16 cellular contexts compared by ENCODE assay signal in the genomic region with DNA sequence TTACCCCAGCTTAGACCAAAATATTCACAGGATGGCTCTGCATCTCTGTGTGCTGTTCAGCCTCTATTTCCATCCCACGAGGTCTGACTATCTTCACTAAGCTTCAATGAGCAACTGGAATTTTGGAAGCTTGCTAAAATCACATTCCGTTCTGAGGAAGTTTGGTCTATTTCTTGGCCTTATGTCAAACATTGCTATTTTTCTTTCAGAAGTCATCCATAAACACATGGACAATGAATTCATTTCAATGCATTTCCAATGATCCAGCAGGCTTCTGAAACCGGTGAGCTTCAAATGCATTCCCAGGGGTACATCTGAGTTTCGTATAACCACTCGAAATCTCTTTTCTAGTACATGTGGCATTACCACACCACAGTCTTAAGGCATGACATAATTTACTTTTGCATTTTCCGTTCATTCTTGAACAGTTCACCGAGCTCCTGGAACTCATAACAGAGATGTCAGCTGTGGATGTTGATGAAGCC.
DNase-seq lines count a peak whose midpoint lies in the region; ATAC-seq and TF ChIP-seq lines count a peak whose summit lies in the region.
"Had no signal": no experiment of that assay in that cellular context is flagged by ENCODE, and none has a peak within 500 bp of the region (broad histone marks: within the 10 kb centered on the region; RNA-seq: fewer than 3 reads in every experiment).

No MANE protein-coding gene starts in this region.

- BruUV-seq in OCI-LY7 (replicated peaks; lab: Mats Ljungman, UMichigan) (no TSS peak), mammary epithelial cell (replicated peaks; lab: Mats Ljungman, UMichigan) (no TSS peak)

- H2AFZ ChIP-seq in OCI-LY7 (ENCODE audit: low read length) (peak overlapping the region; percentile 10; the same call in 1 of the 2 replicates), mammary epithelial cell (ENCODE audit: low read depth, low read length) (no peak overlapping the region)
- H2AFZ ChIP-seq: PC-9 had no signal

- DNase-seq in OCI-LY7 (ENCODE audit: low spot score) (no peak), fibroblast of peridontal ligament (ENCODE audit: extremely low read depth) (peak; percentile 80), mucosa of gallbladder (ENCODE audit: low spot score) (peak; percentile 28), upper lobe of right lung (no peak), SW 1271 (lab: John Stamatoyannopoulos, UW) (no peak), mammary epithelial cell (no peak)
- no peak for DNase-seq in activated naive CD8-positive, alpha-beta T cell treated with anti-CD3 and anti-CD28 coated beads for 36 hours
- DNase-seq: CD4-positive, alpha-beta memory T cell; NCI-H1417; NCI-H510A treated with DMSO at 0.1 percent for 48 hours; nucleus accumbens; PC-9 had no signal

- H3K27me3 Mint-ChIP-seq in activated naive CD8-positive, alpha-beta T cell treated with anti-CD3 and anti-CD28 coated beads for 36 hours = peaks cover 9% of the 10 kb centered on the region

- intact Hi-C loops in OCI-LY7 (cut with micrococcal nuclease; ENCODE audit: unreplicated experiment) = no loop called here
- intact Hi-C loops in upper lobe of right lung (cut with DNase I) = no loop called here
- intact Hi-C loops in mammary epithelial cell (cut with micrococcal nuclease) = no loop called here

- 53% methylated on average over 7 of the region's 7 CpGs for WGBS in mammary epithelial cell (ENCODE audit: low coverage, missing lambda C conversion rate)

- no peak overlapping the region for H3K4me3 Mint-ChIP-seq in activated naive CD8-positive, alpha-beta T cell treated with anti-CD3 and anti-CD28 coated beads for 36 hours
- H3K4me3 Mint-ChIP-seq: CD4-positive, alpha-beta memory T cell had no signal

- H4K20me1 ChIP-seq in OCI-LY7 (ENCODE audit: insufficient read depth, low read length) = no peaks in the 10 kb centered on the region
- H4K20me1 ChIP-seq in mammary epithelial cell (ENCODE audit: insufficient read depth, low read length) = no peaks in the 10 kb centered on the region

- H3K4me1 Mint-ChIP-seq in activated naive CD8-positive, alpha-beta T cell treated with anti-CD3 and anti-CD28 coated beads for 36 hours = no peaks in the 10 kb centered on the region
- H3K4me1 Mint-ChIP-seq: CD4-positive, alpha-beta memory T cell had no signal

- POLR2A ChIA-PET in OCI-LY7 (lab: Charles Lee) = interaction anchor here (0.6 to 1.4 kb wide), 5 partner anchors 10 to 696 kb away, joined by 3 to 5 read pairs (median 3); no protein-coding TSS in a partner anchor

- no peaks in the 10 kb centered on the region for H3K9me2 ChIP-seq in OCI-LY7 (ENCODE audit: insufficient read depth, low read length)

- dilution Hi-C loops in mammary epithelial cell (cut with HindIII; ENCODE audit: low sequenced_read_pairs) = no loop called here

- CTCF ChIA-PET in OCI-LY7 (lab: Charles Lee; ENCODE audit: unreplicated experiment) (no interaction called here), mammary epithelial cell (lab: Charles Lee; ENCODE audit: low non-redundant PET) (no interaction called here)

- ATAC-seq in upper lobe of right lung = no peak
- ATAC-seq: activated naive CD4-positive, alpha-beta T cell treated with anti-CD3 and anti-CD28 coated beads, Interleukin-2, amount 50 U/mL, for 72 hours; HCT116; K562 had no signal

- H3K4me3 ChIP-seq in OCI-LY7 (ENCODE audit: low read depth, low read length, poor library complexity, severe bottlenecking) (no peak overlapping the region), upper lobe of right lung (no peak overlapping the region), mammary epithelial cell (replicated peaks in 1 of 3; ENCODE audit: insufficient read depth in 1 of 3, low read depth in 2 of 3, low read length in 3 of 3) (no peak overlapping the region)
- H3K4me3 ChIP-seq: K562, PC-9, thoracic aorta had no signal

- no peak overlapping the region for H3K9ac ChIP-seq in mammary epithelial cell (ENCODE audit: insufficient read depth, low read length)

- no peaks in the 10 kb centered on the region for H3K79me2 ChIP-seq in OCI-LY7 (ENCODE audit: insufficient read depth, low read depth, low read length)
- H3K79me2 ChIP-seq in mammary epithelial cell (ENCODE audit: insufficient read depth, low read length) = no peaks in the 10 kb centered on the region

- no peaks in the 10 kb centered on the region for H3K36me3 Mint-ChIP-seq in activated naive CD8-positive, alpha-beta T cell treated with anti-CD3 and anti-CD28 coated beads for 36 hours
- H3K36me3 Mint-ChIP-seq: activated naive CD4-positive, alpha-beta T cell treated with anti-CD3 and anti-CD28 coated beads, Interleukin-2, amount 50 U/mL, for 72 hours; CD4-positive, alpha-beta memory T cell had no signal

- H3K27ac Mint-ChIP-seq in activated naive CD8-positive, alpha-beta T cell treated with anti-CD3 and anti-CD28 coated beads for 36 hours = no peak overlapping the region
- H3K27ac Mint-ChIP-seq: activated naive CD4-positive, alpha-beta T cell treated with anti-CD3 and anti-CD28 coated beads, Interleukin-2, amount 50 U/mL, for 72 hours; CD4-positive, alpha-beta memory T cell had no signal

- H3K9me3 ChIP-seq in OCI-LY7 (ENCODE audit: low read length) (peaks cover 13% of the 10 kb centered on the region; the same call in 1 of the 2 replicates), upper lobe of right lung (no peaks in the 10 kb centered on the region), mammary epithelial cell (replicated peaks; ENCODE audit: insufficient read depth, low read length) (no peaks in the 10 kb centered on the region)
- H3K9me3 ChIP-seq: thoracic aorta had no signal

- H3K9me3 Mint-ChIP-seq in activated naive CD8-positive, alpha-beta T cell treated with anti-CD3 and anti-CD28 coated beads for 36 hours = no peaks in the 10 kb centered on the region

- H3K27ac ChIP-seq in OCI-LY7 (ENCODE audit: low read depth, low read length, poor library complexity, severe bottlenecking) (no peak overlapping the region), upper lobe of right lung (peak overlapping the region; percentile 53), mammary epithelial cell (ENCODE audit: insufficient read depth, low read depth, low read length) (no peak overlapping the region)
- H3K27ac ChIP-seq: PC-9, thoracic aorta had no signal

- in situ Hi-C loops in mammary epithelial cell (cut with MboI; ENCODE audit: low sequenced_read_pairs in 2 of 2) = no loop called here

- H3K4me1 ChIP-seq in OCI-LY7 (ENCODE audit: insufficient read depth, low read length, poor library complexity, severe bottlenecking) (peaks cover 94% of the 10 kb centered on the region), upper lobe of right lung (no peaks in the 10 kb centered on the region), mammary epithelial cell (ENCODE audit: insufficient read depth, low read length) (no peaks in the 10 kb centered on the region)

- H3K4me2 ChIP-seq in OCI-LY7 (ENCODE audit: low read length) (no peak overlapping the region), mammary epithelial cell (ENCODE audit: insufficient read depth, low read depth, low read length) (no peak overlapping the region)
- H3K4me2 ChIP-seq: PC-9 had no signal

- H3K36me3 ChIP-seq in OCI-LY7 (ENCODE audit: insufficient read depth, low read length) (no peaks in the 10 kb centered on the region), upper lobe of right lung (no peaks in the 10 kb centered on the region), mammary epithelial cell (ENCODE audit: insufficient read depth, low read length) (no peaks in the 10 kb centered on the region)
- H3K36me3 ChIP-seq: thoracic aorta had no signal

- no peak for TF ChIP-seq CTCF in OCI-LY7 (conservative IDR thresholded peaks at IDR 0.05; ENCODE audit: low read length)
- TF ChIP-seq CTCF in upper lobe of right lung (IDR thresholded peaks at IDR 0.05) = no peak
- TF ChIP-seq CTCF in mammary epithelial cell (conservative IDR thresholded peaks at IDR 0.05 in 1 of 2, IDR thresholded peaks at IDR 0.05 in 1 of 2; ENCODE audit: extremely low read depth in 1 of 2, insufficient read depth in 1 of 2, low read depth in 1 of 2, low read length in 2 of 2) = no peak

- H3K27me3 ChIP-seq in upper lobe of right lung (no peaks in the 10 kb centered on the region), mammary epithelial cell (ENCODE audit: insufficient read depth, low read length) (no peaks in the 10 kb centered on the region)

Comparison
In these comparisons a context has a peak if more than half of its experiments do, and no peak if none do; other contexts are left out.
1. DNase-seq: peak in fibroblast of peridontal ligament (single experiment) and mucosa of gallbladder (single experiment); none in OCI-LY7 (single experiment), upper lobe of right lung (single experiment), SW 1271 (0 of 2), mammary epithelial cell (single experiment) and activated naive CD8-positive, alpha-beta T cell treated with anti-CD3 and anti-CD28 coated beads for 36 hours (single experiment).